In genomic region chr1:192399161-192399560, GRCh38 we compare ENCODE assay signal across 17 cellular contexts.
"Had no signal": no experiment of that assay in that cellular context is flagged by ENCODE, and none has a peak within 500 bp of the region (broad histone marks: within the 10 kb centered on the region; RNA-seq: fewer than 3 reads in every experiment).

No MANE protein-coding gene starts in this region.

- H2AFZ ChIP-seq: neural progenitor cell had no signal

- DNase-seq: activated CD4-positive, alpha-beta memory T cell treated with anti-CD3 and anti-CD28 coated beads for 36 hours; activated CD4-positive, alpha-beta T cell treated with anti-CD3 and anti-CD28 coated beads for 1 hour; activated effector memory CD4-positive, alpha-beta T cell treated with anti-CD3 and anti-CD28 coated beads, Interleukin-2, amount 50 U/mL, for 16 hours; activated T-cell treated with anti-CD3 and anti-CD28 coated beads, Interleukin-2, amount 50 U/mL, for 4 hours; amygdala; dorsolateral prefrontal cortex; esophagus squamous epithelium; foreskin melanocyte; heart left ventricle; kidney; stimulated activated CD4-positive, alpha-beta T cell treated with anti-CD3 and anti-CD28 coated beads, Interleukin-4, amount 100 ng/mL, for 4 hours; stomach had no signal

- H3K27me3 ChIP-seq: dorsolateral prefrontal cortex, esophagus squamous epithelium, heart left ventricle, neural progenitor cell, stomach had no signal

- H3K36me3 Mint-ChIP-seq: activated CD4-positive, alpha-beta memory T cell treated with anti-CD3 and anti-CD28 coated beads for 36 hours; activated naive CD4-positive, alpha-beta T cell treated with anti-CD3 and anti-CD28 coated beads, Interleukin-2, amount 50 U/mL, for 72 hours; brain; neural progenitor cell had no signal

- H3K27ac ChIP-seq: dorsolateral prefrontal cortex, esophagus squamous epithelium, heart left ventricle, neural progenitor cell, stomach, thoracic aorta had no signal

- H3K9me3 Mint-ChIP-seq: activated CD4-positive, alpha-beta memory T cell treated with anti-CD3 and anti-CD28 coated beads for 36 hours; activated naive CD4-positive, alpha-beta T cell treated with anti-CD3 and anti-CD28 coated beads, Interleukin-2, amount 50 U/mL, for 72 hours; activated T-cell treated with anti-CD3 and anti-CD28 coated beads, Interleukin-2, amount 50 U/mL, for 4 hours; brain; central memory CD8-positive, alpha-beta T cell; neural progenitor cell had no signal

- H3K4me1 Mint-ChIP-seq: brain had no signal

- H3K4me3 ChIP-seq: dorsolateral prefrontal cortex, esophagus squamous epithelium, heart left ventricle, neural progenitor cell, stomach, thoracic aorta had no signal

- H3K36me3 ChIP-seq: esophagus squamous epithelium, heart left ventricle, neural progenitor cell, stomach, thoracic aorta had no signal

- ATAC-seq: activated naive CD4-positive, alpha-beta T cell treated with anti-CD3 and anti-CD28 coated beads, Interleukin-2, amount 50 U/mL, for 72 hours; activated T-cell treated with anti-CD3 and anti-CD28 coated beads, Interleukin-2, amount 50 U/mL, for 4 hours; heart left ventricle had no signal

- H3K27ac Mint-ChIP-seq: activated CD4-positive, alpha-beta memory T cell treated with anti-CD3 and anti-CD28 coated beads for 36 hours; activated naive CD4-positive, alpha-beta T cell treated with anti-CD3 and anti-CD28 coated beads, Interleukin-2, amount 50 U/mL, for 72 hours; brain; neural progenitor cell had no signal

- H3K4me1 ChIP-seq: heart left ventricle, neural progenitor cell had no signal

- H3K4me3 Mint-ChIP-seq: activated CD4-positive, alpha-beta memory T cell treated with anti-CD3 and anti-CD28 coated beads for 36 hours; activated T-cell treated with anti-CD3 and anti-CD28 coated beads, Interleukin-2, amount 50 U/mL, for 4 hours; brain; central memory CD8-positive, alpha-beta T cell; neural progenitor cell had no signal

- H3K4me2 ChIP-seq: neural progenitor cell had no signal

- H3K27me3 Mint-ChIP-seq: activated CD4-positive, alpha-beta memory T cell treated with anti-CD3 and anti-CD28 coated beads for 36 hours; brain; central memory CD8-positive, alpha-beta T cell had no signal

- H3K9me3 ChIP-seq: esophagus squamous epithelium, heart left ventricle, stomach, thoracic aorta had no signal
